8 cellular contexts compared by ENCODE assay signal in genomic region chr16:2720719-2721633, GRCh38. TPM values are rescaled to one million over a fixed set of nuclear protein-coding genes. Genes with fewer than 3 reads are reported as not detected.
A peak's percentile ranks its signal among the peaks of the same experiment; 100 is the strongest.
DNase-seq lines count a peak whose midpoint lies in the region; ATAC-seq and TF ChIP-seq lines count a peak whose summit lies in the region.

No MANE protein-coding gene starts in this region.

- intact Hi-C loops in Panc1 (cut with micrococcal nuclease; ENCODE audit: unreplicated experiment) (no loop called here), stomach (cut with DNase I; ENCODE audit: low total_unique reads) (no loop called here)

- 2 to 9% (median 2%) methylated on average over 30 to 97 of the region's 99 CpGs for WGBS in stomach, 5 donors

- POLR2A ChIA-PET in Panc1 (lab: Charles Lee): no interaction called here

- H3K9me3 ChIP-seq in Panc1 (ENCODE audit: control insufficient read depth, insufficient read depth, low read depth, low read length) (no peaks in the 10 kb centered on the region), neural cell (ENCODE audit: low read length) (no peaks in the 10 kb centered on the region), stomach (no peaks in the 10 kb centered on the region)

- peak overlapping the region; percentile 52 to 57 for H3K4me3 ChIP-seq in Panc1 (ENCODE audit: low read depth in 2 of 2, low read length in 2 of 2)
- peak overlapping the region; percentile 67 for H3K4me3 ChIP-seq in fibroblast of the aortic adventitia (ENCODE audit: low read depth, low read length)
- peak overlapping the region; percentile 67 for H3K4me3 ChIP-seq in neural cell (ENCODE audit: low read length)
- peak overlapping the region; percentile 59 to 70 (median 68) for H3K4me3 ChIP-seq in stomach

- no peaks in the 10 kb centered on the region for H3K79me2 ChIP-seq in neural cell (replicated peaks; ENCODE audit: insufficient read depth, low read length)

- H3K9me2 ChIP-seq in neural cell (ENCODE audit: insufficient read depth, low read length): no peaks in the 10 kb centered on the region

- H3K4me2 ChIP-seq in neural cell (ENCODE audit: low read length): no peak overlapping the region

- no peak for TF ChIP-seq RAD21 in neural cell (conservative IDR thresholded peaks at IDR 0.05)

- ATAC-seq in GM21619 (IDR thresholded peaks at IDR 0.05; ENCODE audit: unreplicated experiment) (peak; percentile 74), Panc1 (peak; percentile 88)

- CTCF ChIA-PET in Panc1 (lab: Charles Lee): interaction anchor here (0.6 to 0.7 kb wide), 3 partner anchors 18 to 441 kb away, joined by 3 to 7 read pairs (median 5); no protein-coding TSS in a partner anchor

- no peak for TF ChIP-seq POLR2A in stomach (IDR thresholded peaks at IDR 0.05)

- TF ChIP-seq EP300 in neural cell (conservative IDR thresholded peaks at IDR 0.05; ENCODE audit: poor library complexity, severe bottlenecking) (no peak), stomach (IDR thresholded peaks at IDR 0.05) (no peak)

- in situ Hi-C loops in KBM-7 (cut with MboI; ENCODE audit: low pct_unique_long_range_greater_than_20kb, low sequenced_read_pairs): no loop called here
- in situ Hi-C loops in Panc1 (cut with HindIII; ENCODE audit: low pct_unique_long_range_greater_than_20kb, low sequenced_read_pairs): no loop called here

- H3K4me1 ChIP-seq in Panc1 (ENCODE audit: control insufficient read depth, insufficient read depth, low read length) (peaks cover 21% of the 10 kb centered on the region), stomach (peaks cover 19 to 34% (median 29%) of the 10 kb centered on the region in 4 donors)

- no peaks in the 10 kb centered on the region for H3K27me3 ChIP-seq in Panc1 (ENCODE audit: control insufficient read depth, insufficient read depth, low read length)
- H3K27me3 ChIP-seq in neural cell (ENCODE audit: insufficient read depth, low read depth, low read length): no peaks in the 10 kb centered on the region
- H3K27me3 ChIP-seq in stomach: peaks cover 0 to 22% (median 8%) of the 10 kb centered on the region in 3 donors

- no peaks in the 10 kb centered on the region for H3F3A ChIP-seq in neural cell (ENCODE audit: insufficient read depth, low read length, poor library complexity, severe bottlenecking)

- H3K9ac ChIP-seq in neural cell (ENCODE audit: low read length): peak overlapping the region; percentile 63

- DNase-seq in DMS79 treated with DMSO at 0.1 percent for 48 hours (lab: John Stamatoyannopoulos, UW) (peak; percentile 78), KBM-7 (peak; percentile 84), Panc1 (ENCODE audit: low read depth, low spot score) (no peak), fibroblast of the aortic adventitia (ENCODE audit: low read depth) (peak; percentile 70), stomach (peak; percentile 84)
- peak; percentile 69 to 81 for DNase-seq in activated T-helper 1 cell treated with anti-CD3 and anti-CD28 coated beads, Interleukin-2, amount 50 U/mL, for 16 hours (ENCODE audit: low read depth in 1 of 2, low spot score in 1 of 2)

- no TSS peak for BruUV-seq in Panc1 (replicated peaks; lab: Mats Ljungman, UMichigan)

- peak overlapping the region; percentile 82 for H3K27ac ChIP-seq in Panc1 (ENCODE audit: low read length)
- no peak overlapping the region for H3K27ac ChIP-seq in neural cell (ENCODE audit: low read length)
- peak overlapping the region; percentile 66 to 92 (median 87) for H3K27ac ChIP-seq in stomach

- TF ChIP-seq CTCF in Panc1 (IDR thresholded peaks at IDR 0.05): peak; percentile 94
- peak; percentile 53 for TF ChIP-seq CTCF in fibroblast of the aortic adventitia (IDR thresholded peaks at IDR 0.05; ENCODE audit: insufficient read depth, low read length)
- no peak for TF ChIP-seq CTCF in neural cell (IDR thresholded peaks at IDR 0.05; ENCODE audit: poor library complexity, severe bottlenecking)
- peak in 3 of 7 experiments; percentile 76 to 95 (median 87) for TF ChIP-seq CTCF in stomach (IDR thresholded peaks at IDR 0.05)

- no peaks in the 10 kb centered on the region for H3K36me3 ChIP-seq in Panc1 (ENCODE audit: control insufficient read depth, insufficient read depth, low read length)
- H3K36me3 ChIP-seq in neural cell (ENCODE audit: insufficient read depth, low read length): no peaks in the 10 kb centered on the region
- H3K36me3 ChIP-seq in stomach: no peaks in the 10 kb centered on the region

- H4K20me1 ChIP-seq in neural cell (ENCODE audit: insufficient read depth): no peaks in the 10 kb centered on the region

- H2AFZ ChIP-seq in neural cell (ENCODE audit: low read depth, low read length): peak overlapping the region; percentile 51

TF ChIP-seq in neural cell, 6 proteins besides CTCF, POLR2A, EP300 and RAD21:
- peak; percentile 30 for TF ChIP-seq POLR2AphosphoS5 (IDR thresholded peaks at IDR 0.05)
- TF ChIP-seq TAF1 (IDR thresholded peaks at IDR 0.05; ENCODE audit: low read depth): no peak
- no peak for TF ChIP-seq REST (IDR thresholded peaks at IDR 0.05; ENCODE audit: borderline replicate concordance)
- TF ChIP-seq MXI1 (conservative IDR thresholded peaks at IDR 0.05; ENCODE audit: poor library complexity, severe bottlenecking): no peak
- TF ChIP-seq SMC3 (conservative IDR thresholded peaks at IDR 0.05; ENCODE audit: poor library complexity): no peak

RNA-seq across cellular contexts. Expression of gene PRSS27, which starts 1.0 kb away (rescaled TPM):
- total RNA-seq in Panc1 (2021; ENCODE audit: unreplicated experiment) (3.3 TPM), fibroblast of the aortic adventitia (ENCODE audit: low replicate concordance) (0.65 and 1.3 TPM in 2 replicates), stomach (under 1 TPM in 1 of 5 donors, not detected in 4; 0.55 TPM)
- 7.8 TPM for polyA plus RNA-seq in Panc1 (2012; ENCODE audit: insufficient read length)
- polyA plus RNA-seq in neural cell (3.0 and 5.9 TPM in 2 replicates), stomach (10 to 100 TPM in 1 of 3 donors, under 1 TPM in 2; 0.50 to 74.4 (median 0.76) TPM)
- polyA minus RNA-seq in neural cell: 3.4 and 4.9 TPM in 2 replicates

RNA-seq across cellular contexts. Expression of gene SRRM2, which starts 31.5 kb away (rescaled TPM):
- total RNA-seq in Panc1 (2021; ENCODE audit: unreplicated experiment) (617 TPM), fibroblast of the aortic adventitia (ENCODE audit: low replicate concordance) (77.1 and 96.3 TPM in 2 replicates), stomach (1,000 to 10,000 TPM in 2 of 5 donors, 100 to 1,000 TPM in 3; 142 to 2,165 (median 929) TPM)
- polyA plus RNA-seq in Panc1 (2012; ENCODE audit: insufficient read length): 618 TPM
- polyA plus RNA-seq in neural cell (40.0 and 58.2 TPM in 2 replicates), stomach (100 to 1,000 TPM; 151 to 384 (median 321) TPM)
- 58.7 and 80.2 TPM in 2 replicates for polyA minus RNA-seq in neural cell

RNA-seq across cellular contexts. Expression of gene KCTD5, which starts 38.7 kb away (rescaled TPM):
- total RNA-seq in Panc1 (2021; ENCODE audit: unreplicated experiment) (61.1 TPM), fibroblast of the aortic adventitia (ENCODE audit: low replicate concordance) (14.1 and 16.4 TPM in 2 replicates), stomach (10 to 100 TPM in 4 of 5 donors, under 1 TPM in 1; 0.89 to 45.6 (median 27.2) TPM)
- polyA plus RNA-seq in Panc1 (2012; ENCODE audit: insufficient read length): 70.8 TPM
- polyA plus RNA-seq in neural cell (42.7 and 43.6 TPM in 2 replicates), stomach (10 to 100 TPM; 14.4 to 28.6 (median 14.7) TPM)
- 46.7 and 49.5 TPM in 2 replicates for polyA minus RNA-seq in neural cell

RNA-seq across cellular contexts. Expression of gene ELOB, which starts 56.1 kb away (rescaled TPM):
- total RNA-seq in Panc1 (2021; ENCODE audit: unreplicated experiment) (642 TPM), fibroblast of the aortic adventitia (ENCODE audit: low replicate concordance) (37.6 and 316 TPM in 2 replicates), stomach (100 to 1,000 TPM in 4 of 5 donors, 10 to 100 TPM in 1; 68.1 to 279 (median 174) TPM)
- 2,232 TPM for polyA plus RNA-seq in Panc1 (2012; ENCODE audit: insufficient read length)
- polyA plus RNA-seq in neural cell (513 and 520 TPM in 2 replicates), stomach (100 to 1,000 TPM; 386 to 713 (median 456) TPM)
- 148 and 152 TPM in 2 replicates for polyA minus RNA-seq in neural cell
